2 cellular contexts compared by ENCODE assay signal in the genomic region with DNA sequence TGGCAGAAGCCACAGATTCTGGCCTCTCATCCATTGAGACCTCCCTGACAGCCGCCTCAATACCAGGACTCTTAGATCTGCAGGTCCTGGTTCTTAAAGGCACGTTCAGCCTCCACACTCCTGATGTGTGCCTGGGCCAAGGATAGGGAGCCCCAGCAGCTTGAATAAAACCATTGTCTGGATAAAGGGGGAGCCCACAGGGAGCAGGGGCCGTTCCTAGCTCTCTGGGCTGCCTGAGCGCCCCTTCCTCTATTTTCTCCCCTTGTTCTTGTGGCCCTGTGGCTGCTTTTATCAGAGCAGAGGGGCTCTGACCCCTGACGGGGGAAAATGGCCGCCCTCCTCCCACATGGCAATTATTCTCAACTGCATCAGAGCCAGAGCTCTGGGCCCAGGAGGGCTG.
TF ChIP-seq lines count a peak whose summit lies in the region.

No MANE protein-coding gene starts in this region.

TF ChIP-seq in GM23338, 12 proteins besides CTCF, POLR2A, EP300 and RAD21:
- TF ChIP-seq, protein P1, sequence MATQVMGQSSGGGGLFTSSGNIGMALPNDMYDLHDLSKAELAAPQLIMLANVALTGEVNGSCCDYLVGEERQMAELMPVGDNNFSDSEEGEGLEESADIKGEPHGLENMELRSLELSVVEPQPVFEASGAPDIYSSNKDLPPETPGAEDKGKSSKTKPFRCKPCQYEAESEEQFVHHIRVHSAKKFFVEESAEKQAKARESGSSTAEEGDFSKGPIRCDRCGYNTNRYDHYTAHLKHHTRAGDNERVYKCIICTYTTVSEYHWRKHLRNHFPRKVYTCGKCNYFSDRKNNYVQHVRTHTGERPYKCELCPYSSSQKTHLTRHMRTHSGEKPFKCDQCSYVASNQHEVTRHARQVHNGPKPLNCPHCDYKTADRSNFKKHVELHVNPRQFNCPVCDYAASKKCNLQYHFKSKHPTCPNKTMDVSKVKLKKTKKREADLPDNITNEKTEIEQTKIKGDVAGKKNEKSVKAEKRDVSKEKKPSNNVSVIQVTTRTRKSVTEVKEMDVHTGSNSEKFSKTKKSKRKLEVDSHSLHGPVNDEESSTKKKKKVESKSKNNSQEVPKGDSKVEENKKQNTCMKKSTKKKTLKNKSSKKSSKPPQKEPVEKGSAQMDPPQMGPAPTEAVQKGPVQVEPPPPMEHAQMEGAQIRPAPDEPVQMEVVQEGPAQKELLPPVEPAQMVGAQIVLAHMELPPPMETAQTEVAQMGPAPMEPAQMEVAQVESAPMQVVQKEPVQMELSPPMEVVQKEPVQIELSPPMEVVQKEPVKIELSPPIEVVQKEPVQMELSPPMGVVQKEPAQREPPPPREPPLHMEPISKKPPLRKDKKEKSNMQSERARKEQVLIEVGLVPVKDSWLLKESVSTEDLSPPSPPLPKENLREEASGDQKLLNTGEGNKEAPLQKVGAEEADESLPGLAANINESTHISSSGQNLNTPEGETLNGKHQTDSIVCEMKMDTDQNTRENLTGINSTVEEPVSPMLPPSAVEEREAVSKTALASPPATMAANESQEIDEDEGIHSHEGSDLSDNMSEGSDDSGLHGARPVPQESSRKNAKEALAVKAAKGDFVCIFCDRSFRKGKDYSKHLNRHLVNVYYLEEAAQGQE (IDR thresholded peaks at IDR 0.05; ENCODE audit: unreplicated experiment): no peak
- TF ChIP-seq NANOG (IDR thresholded peaks at IDR 0.05; ENCODE audit: borderline replicate concordance) (no peak), CREB1 (CRISPR knock-in tag; IDR thresholded peaks at IDR 0.05; ENCODE audit: low read depth) (no peak), ZNF114 (CRISPR knock-in tag; IDR thresholded peaks at IDR 0.05) (no peak)

TF ChIP-seq in H1, 55 proteins besides CTCF, POLR2A, EP300 and RAD21:
- TF ChIP-seq HDAC2 (IDR thresholded peaks at IDR 0.05; ENCODE audit: borderline replicate concordance in 1 of 2, low read depth in 2 of 2, low read length in 2 of 2) (no peak), YY1 (IDR thresholded peaks at IDR 0.05; ENCODE audit: low read depth, low read length) (0 out of 2 replicates have a peak, but pooled peaks have one; percentile 29)
